Comparison of ENCODE assay signal across 12 cellular contexts in the genomic region with DNA sequence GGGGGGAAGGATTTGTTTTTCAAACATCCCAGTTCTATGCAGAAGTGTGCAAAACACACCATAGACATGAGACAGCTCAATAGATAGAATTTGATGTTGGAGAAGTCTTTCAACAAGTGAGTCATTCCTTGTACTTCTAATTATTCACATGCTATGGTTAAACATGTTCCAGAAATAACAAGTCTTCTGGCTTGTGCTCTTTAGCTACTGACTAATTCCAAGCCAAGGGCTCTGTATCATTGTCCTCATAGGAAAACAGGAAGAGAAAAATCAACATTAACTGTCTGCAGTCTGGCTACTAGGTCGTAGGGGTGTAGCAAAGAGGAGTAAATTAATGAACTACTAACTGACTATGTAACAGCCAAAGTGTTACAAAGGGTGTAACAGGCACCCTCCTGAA. TPM values are rescaled to one million over a fixed set of nuclear protein-coding genes. Genes with fewer than 3 reads are reported as not detected.
DNase-seq lines count a peak whose midpoint lies in the region; ATAC-seq and TF ChIP-seq lines count a peak whose summit lies in the region.
"Had no signal": no experiment of that assay in that cellular context is flagged by ENCODE, and none has a peak within 500 bp of the region (broad histone marks: within the 10 kb centered on the region; RNA-seq: fewer than 3 reads in every experiment).

No MANE protein-coding gene starts in this region.

- H3K9me3 ChIP-seq in lower lobe of right lung = no peaks in the 10 kb centered on the region
- H3K9me3 ChIP-seq: tibial nerve had no signal

- DNase-seq in A172 (ENCODE audit: low spot score) (peak; percentile 70), M059J (ENCODE audit: low read depth) (peak; percentile 85), coronary artery (ENCODE audit: low spot score) (no peak), kidney glomerular epithelial cell (lab: John Stamatoyannopoulos, UW) (peak; percentile 94), lower lobe of right lung (no peak), GF-D8 (lab: John Stamatoyannopoulos, UW) (no peak), NOMO-1 (lab: John Stamatoyannopoulos, UW; ENCODE audit: unreplicated experiment in 2 of 2) (no peak)
- DNase-seq: activated T-cell treated with anti-CD3 and anti-CD28 coated beads for 4 hours, AML-193 had no signal

- peaks cover 26% of the 10 kb centered on the region for H3K4me1 ChIP-seq in lower lobe of right lung

- no peaks in the 10 kb centered on the region for H3K36me3 ChIP-seq in lower lobe of right lung

- TF ChIP-seq CTCF in coronary artery (IDR thresholded peaks at IDR 0.05) (no peak), lower lobe of right lung (IDR thresholded peaks at IDR 0.05) (no peak)

- H3K27ac ChIP-seq in coronary artery (peak overlapping the region; percentile 46 to 55), lower lobe of right lung (no peak overlapping the region)

- H3K27me3 ChIP-seq in lower lobe of right lung (ENCODE audit: low read depth) = no peaks in the 10 kb centered on the region
- H3K27me3 ChIP-seq: tibial nerve had no signal

- intact Hi-C loops in lower lobe of right lung (cut with DNase I) = no loop called here

- H3K4me3 ChIP-seq in coronary artery = peak overlapping the region; percentile 29
- H3K4me3 ChIP-seq in lower lobe of right lung = no peak overlapping the region
- H3K4me3 ChIP-seq: tibial nerve had no signal

- ATAC-seq in lower lobe of right lung = no peak
- no peak for ATAC-seq in GM21423 (IDR thresholded peaks at IDR 0.05; ENCODE audit: unreplicated experiment)

RNA-seq across cellular contexts. Expression of gene LDHAL6B, which starts 25.8 kb away (rescaled TPM):
- total RNA-seq in A172 (2014; rRNA removed; shearing (Covaris generic)) = not detected in 2 replicates
- not detected in 2 replicates for total RNA-seq in M059J (2014; rRNA removed; shearing (Covaris generic))
- not detected for total RNA-seq in lower lobe of right lung
- total RNA-seq: mononuclear cell, tibial nerve had no signal

Comparison
In these comparisons a context has a peak if more than half of its experiments do, and no peak if none do; other contexts are left out.
1. DNase-seq: peak in A172 (single experiment), M059J (single experiment) and kidney glomerular epithelial cell (single experiment); none in coronary artery (single experiment), lower lobe of right lung (single experiment), GF-D8 (single experiment) and NOMO-1 (0 of 2).